Comparison of ENCODE assay signal across 8 cellular contexts in the genomic region with DNA sequence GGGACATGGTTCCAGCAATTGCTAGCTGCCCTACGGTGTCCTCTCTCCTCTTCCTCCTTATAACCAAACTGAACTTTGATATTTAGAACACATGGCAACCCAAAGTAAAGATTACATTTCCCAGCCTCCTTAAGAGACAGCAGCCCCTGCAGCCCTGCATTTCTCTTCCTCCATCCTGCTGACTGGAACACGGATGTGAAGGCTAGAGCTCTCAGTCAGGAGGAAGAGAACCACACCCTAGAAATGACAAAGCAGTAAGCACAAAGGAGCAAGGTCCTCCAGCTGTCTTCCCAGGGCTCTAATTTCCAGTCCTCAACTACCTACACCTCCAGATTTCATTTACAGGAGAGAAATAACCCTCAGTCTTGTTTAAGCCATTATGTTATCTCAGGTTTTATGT. TPM values are rescaled to one million over a fixed set of nuclear protein-coding genes. Genes with fewer than 3 reads are reported as not detected.
DNase-seq lines count a peak whose midpoint lies in the region; ATAC-seq and TF ChIP-seq lines count a peak whose summit lies in the region.

No MANE protein-coding gene starts in this region.

- TF ChIP-seq CTCF in left lung (IDR thresholded peaks at IDR 0.05) (no peak), type B pancreatic cell (conservative IDR thresholded peaks at IDR 0.05) (no peak)

- no peaks in the 10 kb centered on the region for H3K27me3 Mint-ChIP-seq in activated CD4-positive, alpha-beta T cell treated with anti-CD3 and anti-CD28 coated beads, Interleukin-2, amount 10 ng/mL, durations not matched to agents 24 days and 14 days
- H3K27me3 Mint-ChIP-seq in type B pancreatic cell: no peaks in the 10 kb centered on the region

- H3K27ac Mint-ChIP-seq in activated CD4-positive, alpha-beta T cell treated with anti-CD3 and anti-CD28 coated beads, Interleukin-2, amount 10 ng/mL, durations not matched to agents 24 days and 14 days: peak overlapping the region; percentile 18
- H3K27ac Mint-ChIP-seq in type B pancreatic cell: peak overlapping the region; percentile 87

- H3K4me3 ChIP-seq in left lung: no peak overlapping the region

- H3K4me1 ChIP-seq in left lung: peaks cover 28 to 46% of the 10 kb centered on the region in 2 donors

- peaks cover 0 to 91% of the 10 kb centered on the region in 2 donors for H3K36me3 ChIP-seq in left lung

- no peak overlapping the region for H3K4me3 Mint-ChIP-seq in activated CD4-positive, alpha-beta T cell treated with anti-CD3 and anti-CD28 coated beads, Interleukin-2, amount 10 ng/mL, durations not matched to agents 24 days and 14 days
- no peak overlapping the region for H3K4me3 Mint-ChIP-seq in type B pancreatic cell

- no peaks in the 10 kb centered on the region for H3K27me3 ChIP-seq in left lung

- peak; percentile 64 for ATAC-seq in left lung

- intact Hi-C loops in activated CD4-positive, alpha-beta T cell treated with anti-CD3 and anti-CD28 coated beads, Interleukin-2, amount 10 ng/mL, durations not matched to agents 24 days and 14 days (cut with micrococcal nuclease): loop anchor here (1.0 to 5.0 kb wide), 2 partner anchors 12 to 333 kb away; no protein-coding TSS in a partner anchor
- intact Hi-C loops in left lung (cut with DNase I): no loop called here

- H3K9me3 Mint-ChIP-seq in activated CD4-positive, alpha-beta T cell treated with anti-CD3 and anti-CD28 coated beads, Interleukin-2, amount 10 ng/mL, durations not matched to agents 24 days and 14 days: no peaks in the 10 kb centered on the region
- H3K9me3 Mint-ChIP-seq in type B pancreatic cell: no peaks in the 10 kb centered on the region

- peaks cover 15% of the 10 kb centered on the region for H3K4me1 Mint-ChIP-seq in activated CD4-positive, alpha-beta T cell treated with anti-CD3 and anti-CD28 coated beads, Interleukin-2, amount 10 ng/mL, durations not matched to agents 24 days and 14 days
- peaks cover 19% of the 10 kb centered on the region for H3K4me1 Mint-ChIP-seq in type B pancreatic cell (ENCODE audit: unreplicated experiment)

- H3K9me3 ChIP-seq in left lung: no peaks in the 10 kb centered on the region

- H3K27ac ChIP-seq in caudate nucleus (ENCODE audit: low read depth, low read length): peak overlapping the region; percentile 97
- H3K27ac ChIP-seq in left lung: peak overlapping the region; percentile 77 to 83

- H3K36me3 Mint-ChIP-seq in activated CD4-positive, alpha-beta T cell treated with anti-CD3 and anti-CD28 coated beads, Interleukin-2, amount 10 ng/mL, durations not matched to agents 24 days and 14 days (ENCODE audit: low read depth): peaks cover 43% of the 10 kb centered on the region
- peaks cover 25% of the 10 kb centered on the region for H3K36me3 Mint-ChIP-seq in type B pancreatic cell

- CTCF ChIA-PET in HEK293T (lab: Yijun Ruan, JAX): interaction anchor here (0.6 to 3.1 kb wide), 7 partner anchors 10 to 159 kb away, joined by 3 to 11 read pairs (median 3); partner anchors contain the start of gene DYNC1LI2

- POLR2A ChIA-PET in HEK293T (lab: Yijun Ruan, JAX): interaction anchor here (1.2 to 3.4 kb wide), 3 partner anchors 11 to 90 kb away, joined by 3 to 14 read pairs (median 6); partner anchors contain the start of genes DYNC1LI2 and NAE1

- no peak for DNase-seq in activated CD4-positive, alpha-beta T cell treated with anti-CD3 and anti-CD28 coated beads, Interleukin-2, amount 10 ng/mL, durations not matched to agents 24 days and 14 days
- no peak for DNase-seq in activated CD4-positive, alpha-beta T cell treated with anti-CD3 and anti-CD28 coated beads, Interleukin-2, amount 50 U/mL, for 4 hours
- peak in 2 of 61 donors; percentile 8 to 30 for DNase-seq in caudate nucleus (lab: John Stamatoyannopoulos, UW)
- DNase-seq in left lung: no peak
- DNase-seq in type B pancreatic cell (ENCODE audit: extremely low spot score, unreplicated experiment): no peak
- no peak for DNase-seq in HEK293T (ENCODE audit: extremely low spot score)
- DNase-seq in NCI-H146 (lab: John Stamatoyannopoulos, UW): no peak
- no peak for DNase-seq in OCI-M2 (lab: John Stamatoyannopoulos, UW; ENCODE audit: unreplicated experiment)

TF ChIP-seq in HEK293T, 16 proteins besides CTCF, POLR2A, EP300 and RAD21:
- no peak for TF ChIP-seq PKNOX1 (IDR thresholded peaks at IDR 0.05)

RNA-seq across cellular contexts. Expression of gene DYNC1LI2, which starts 10.9 kb away (rescaled TPM):
- total RNA-seq in activated CD4-positive, alpha-beta T cell treated with anti-CD3 and anti-CD28 coated beads, Interleukin-2, amount 10 ng/mL, durations not matched to agents 24 days and 14 days: 51.4 and 56.5 TPM in 2 replicates
- total RNA-seq in left lung: 100 to 1,000 TPM; 118 to 141 TPM
- total RNA-seq in type B pancreatic cell (ENCODE audit: low replicate concordance): 113 and 135 TPM in 2 replicates

RNA-seq across cellular contexts. Expression of gene CMTM4, which starts 44.0 kb away (rescaled TPM):
- total RNA-seq in activated CD4-positive, alpha-beta T cell treated with anti-CD3 and anti-CD28 coated beads, Interleukin-2, amount 10 ng/mL, durations not matched to agents 24 days and 14 days: 3.5 and 5.0 TPM in 2 replicates
- total RNA-seq in left lung (10 to 100 TPM; 64.0 to 72.3 TPM), type B pancreatic cell (ENCODE audit: low replicate concordance) (64.4 and 72.1 TPM in 2 replicates)

Comparison
In these comparisons a context has a peak if more than half of its experiments do, and no peak if none do; other contexts are left out.
1. RNA of gene CMTM4, which starts 44.0 kb away (total RNA-seq): 64.0 to 72.3 TPM in left lung and 64.4 to 72.1 TPM in type B pancreatic cell; 3.5 to 5.0 TPM in activated CD4-positive, alpha-beta T cell treated with anti-CD3 and anti-CD28 coated beads, Interleukin-2, amount 10 ng/mL, durations not matched to agents 24 days and 14 days; every median in the first group is over 10 times any median in the second.